In the genomic region with DNA sequence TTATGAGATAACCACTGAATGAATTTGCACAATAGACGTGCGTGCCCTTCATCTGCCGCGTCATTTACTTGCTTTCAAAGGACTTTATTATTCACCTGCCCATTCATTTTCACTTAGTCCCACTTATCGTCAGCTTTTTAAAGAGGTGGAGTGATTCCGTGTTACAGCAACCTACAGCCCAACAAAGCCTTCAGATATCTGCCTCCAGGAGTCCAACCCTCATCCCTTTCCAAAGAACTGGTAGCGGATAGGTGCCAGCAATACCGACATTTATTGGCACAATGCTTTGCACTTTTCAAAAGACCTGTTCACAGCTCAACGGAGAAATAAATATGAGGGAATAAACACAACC, we compare ENCODE assay signal across 8 cellular contexts. TPM values are rescaled to one million over a fixed set of nuclear protein-coding genes. Genes with fewer than 3 reads are reported as not detected.
DNase-seq lines count a peak whose midpoint lies in the region; ATAC-seq and TF ChIP-seq lines count a peak whose summit lies in the region.

No MANE protein-coding gene starts in this region.

- TF ChIP-seq POLR2A in heart left ventricle (IDR thresholded peaks at IDR 0.05), result no peak

- peaks cover 4 to 54% (median 31%) of the 10 kb centered on the region in 12 donors for H3K4me1 ChIP-seq in heart left ventricle

- H3K4me3 ChIP-seq in heart left ventricle, result peak overlapping the region; percentile 60 to 89 (median 78)

- H3K4me3 Mint-ChIP-seq in activated T-cell treated with anti-CD3 and anti-CD28 coated beads, Interleukin-2, amount 50 U/mL, for 72 hours, result peak overlapping the region; percentile 90 to 91
- H3K4me3 Mint-ChIP-seq in activated CD4-positive, alpha-beta memory T cell treated with anti-CD3 and anti-CD28 coated beads for 36 hours, result peak overlapping the region; percentile 98

- peak; percentile 10 to 42 for ATAC-seq in activated T-cell treated with anti-CD3 and anti-CD28 coated beads, Interleukin-2, amount 50 U/mL, for 72 hours (replicated peaks in 1 of 2)
- ATAC-seq in HG03354 (IDR thresholded peaks at IDR 0.05; ENCODE audit: poor library complexity, severe bottlenecking, unreplicated experiment), result peak; percentile 10
- ATAC-seq in heart left ventricle, result peak in 3 of 4 donors; percentile 13 to 20 (median 13)

- no peaks in the 10 kb centered on the region for H3K9me3 ChIP-seq in heart left ventricle

- no peak for TF ChIP-seq CTCF in heart left ventricle (IDR thresholded peaks at IDR 0.05)

- no peaks in the 10 kb centered on the region for H3K27me3 Mint-ChIP-seq in activated T-cell treated with anti-CD3 and anti-CD28 coated beads, Interleukin-2, amount 50 U/mL, for 72 hours (ENCODE audit: low read depth)
- H3K27me3 Mint-ChIP-seq in activated CD4-positive, alpha-beta memory T cell treated with anti-CD3 and anti-CD28 coated beads for 36 hours, result no peaks in the 10 kb centered on the region

- CTCF ChIA-PET in activated CD4-positive, alpha-beta memory T cell treated with anti-CD3 and anti-CD28 coated beads for 36 hours (lab: Charles Lee), result no interaction called here

- DNase-seq in activated T-cell treated with anti-CD3 and anti-CD28 coated beads, Interleukin-2, amount 50 U/mL, for 72 hours, result no peak
- DNase-seq in activated T-cell treated with anti-CD3 and anti-CD28 coated beads, Interleukin-2, amount 50 U/mL, for 48 hours, result no peak
- no peak for DNase-seq in activated CD4-positive, alpha-beta memory T cell treated with anti-CD3 and anti-CD28 coated beads for 36 hours
- DNase-seq in heart left ventricle (no peak), renal cortical epithelial cell (ENCODE audit: low read depth) (peak; percentile 54), medulla oblongata (ENCODE audit: extremely low spot score) (no peak)
- DNase-seq in stimulated activated CD4-positive, alpha-beta T cell treated with anti-CD3 and anti-CD28 coated beads, Interleukin-12 subunit alpha, Interleukin-12 subunit beta, amount 100 ng/mL, for 4 hours, result no peak

- intact Hi-C loops in activated CD4-positive, alpha-beta memory T cell treated with anti-CD3 and anti-CD28 coated beads for 36 hours (cut with micrococcal nuclease), result loop anchor here (1.0 to 5.0 kb wide), 2 partner anchors 22 to 821 kb away; no protein-coding TSS in a partner anchor
- intact Hi-C loops in heart left ventricle (cut with DNase I), result loop anchor here in 2 of 10 donors (2.0 kb wide), 2 partner anchors 18 to 20 kb away; a partner anchor contains a TSS

- no peaks in the 10 kb centered on the region for H3K9me3 Mint-ChIP-seq in activated T-cell treated with anti-CD3 and anti-CD28 coated beads, Interleukin-2, amount 50 U/mL, for 72 hours
- peaks cover 5% of the 10 kb centered on the region for H3K9me3 Mint-ChIP-seq in activated CD4-positive, alpha-beta memory T cell treated with anti-CD3 and anti-CD28 coated beads for 36 hours

- POLR2A ChIA-PET in activated CD4-positive, alpha-beta memory T cell treated with anti-CD3 and anti-CD28 coated beads for 36 hours (lab: Charles Lee), result interaction anchor here (0.8 kb wide), 1 partner anchor 20 kb away, joined by 3 read pairs; a partner anchor contains a TSS

- H3K4me1 Mint-ChIP-seq in activated T-cell treated with anti-CD3 and anti-CD28 coated beads, Interleukin-2, amount 50 U/mL, for 72 hours (ENCODE audit: low read depth), result peaks cover 39% of the 10 kb centered on the region
- H3K4me1 Mint-ChIP-seq in activated CD4-positive, alpha-beta memory T cell treated with anti-CD3 and anti-CD28 coated beads for 36 hours (ENCODE audit: low read depth), result peaks cover 30% of the 10 kb centered on the region

- 0 to 4% (median 1%) methylated on average over 9 of the region's 9 CpGs for whole genome bisulfite sequencing in heart left ventricle, 4 donors

- no peaks in the 10 kb centered on the region for H3K27me3 ChIP-seq in heart left ventricle

- peaks cover 4 to 24% of the 10 kb centered on the region in 2 donors for H3K36me3 Mint-ChIP-seq in activated T-cell treated with anti-CD3 and anti-CD28 coated beads, Interleukin-2, amount 50 U/mL, for 72 hours (ENCODE audit: insufficient read depth in 2 of 2)
- peaks cover 18% of the 10 kb centered on the region for H3K36me3 Mint-ChIP-seq in activated CD4-positive, alpha-beta memory T cell treated with anti-CD3 and anti-CD28 coated beads for 36 hours

- peak overlapping the region; percentile 75 to 96 (median 90) for H3K27ac ChIP-seq in heart left ventricle

- peaks cover 0 to 16% (median 3%) of the 10 kb centered on the region in 9 donors for H3K36me3 ChIP-seq in heart left ventricle

- H3K27ac Mint-ChIP-seq in activated T-cell treated with anti-CD3 and anti-CD28 coated beads, Interleukin-2, amount 50 U/mL, for 72 hours, result peak overlapping the region; percentile 97
- peak overlapping the region; percentile 98 for H3K27ac Mint-ChIP-seq in activated CD4-positive, alpha-beta memory T cell treated with anti-CD3 and anti-CD28 coated beads for 36 hours

RNA-seq across cellular contexts. Expression of a gene that starts 0.8 kb away (rescaled TPM):
- 10 to 100 TPM; 13.8 to 21.1 TPM for total RNA-seq in activated T-cell treated with anti-CD3 and anti-CD28 coated beads, Interleukin-2, amount 50 U/mL, for 72 hours
- total RNA-seq in activated CD4-positive, alpha-beta memory T cell treated with anti-CD3 and anti-CD28 coated beads for 36 hours, result 10 to 100 TPM; 16.9 to 20.1 TPM
- total RNA-seq in heart left ventricle (10 to 100 TPM; 17.0 to 33.0 (median 22.7) TPM), renal cortical epithelial cell (20.7 and 30.5 TPM in 2 replicates)
- polyA plus RNA-seq in heart left ventricle, result 10 to 100 TPM; 14.8 to 24.3 TPM

RNA-seq across cellular contexts. Expression of a gene that starts 20.4 kb away (rescaled TPM):
- 10 to 100 TPM; 40.8 to 41.4 TPM for total RNA-seq in activated T-cell treated with anti-CD3 and anti-CD28 coated beads, Interleukin-2, amount 50 U/mL, for 72 hours
- total RNA-seq in activated CD4-positive, alpha-beta memory T cell treated with anti-CD3 and anti-CD28 coated beads for 36 hours, result 10 to 100 TPM; 41.8 to 42.7 TPM
- total RNA-seq in heart left ventricle, result 1 to 10 TPM; 1.1 to 5.1 (median 2.1) TPM
- 1 to 10 TPM in 1 of 2 donors, under 1 TPM in 1; 0.65 to 1.7 TPM for polyA plus RNA-seq in heart left ventricle
- total RNA-seq in renal cortical epithelial cell, result 4.6 and 12.3 TPM in 2 replicates
